ENCODE assay signal across 2 cellular contexts in genomic region chr15:92355307-92355706, GRCh38.
TF ChIP-seq lines count a peak whose summit lies in the region.

No MANE protein-coding gene starts in this region.

TF ChIP-seq in HepG2, 621 proteins besides CTCF, POLR2A, EP300 and RAD21:
- no peak for TF ChIP-seq ZSCAN9 (CRISPR knock-in tag; IDR thresholded peaks at IDR 0.05; ENCODE audit: borderline replicate concordance)
- peak; percentile 49; the same call in 1 of the 2 replicates for TF ChIP-seq RAD51 (IDR thresholded peaks at IDR 0.05; ENCODE audit: borderline replicate concordance)
- TF ChIP-seq ZNF484 (CRISPR knock-in tag; IDR thresholded peaks at IDR 0.05; ENCODE audit: borderline replicate concordance, low read depth) = no peak
- no peak for TF ChIP-seq MIXL1 (CRISPR knock-in tag; IDR thresholded peaks at IDR 0.05)
- TF ChIP-seq, protein P1, sequence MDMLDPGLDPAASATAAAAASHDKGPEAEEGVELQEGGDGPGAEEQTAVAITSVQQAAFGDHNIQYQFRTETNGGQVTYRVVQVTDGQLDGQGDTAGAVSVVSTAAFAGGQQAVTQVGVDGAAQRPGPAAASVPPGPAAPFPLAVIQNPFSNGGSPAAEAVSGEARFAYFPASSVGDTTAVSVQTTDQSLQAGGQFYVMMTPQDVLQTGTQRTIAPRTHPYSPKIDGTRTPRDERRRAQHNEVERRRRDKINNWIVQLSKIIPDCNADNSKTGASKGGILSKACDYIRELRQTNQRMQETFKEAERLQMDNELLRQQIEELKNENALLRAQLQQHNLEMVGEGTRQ (IDR thresholded peaks at IDR 0.05; ENCODE audit: low read depth, low read length) = peak; percentile 58
- TF ChIP-seq, protein P1 (CRISPR knock-in tag; IDR thresholded peaks at IDR 0.05; ENCODE audit: borderline replicate concordance) = no peak
- no peak for TF ChIP-seq MED13 (CRISPR knock-in tag; IDR thresholded peaks at IDR 0.05)

TF ChIP-seq in H1, 55 proteins besides CTCF, POLR2A, EP300 and RAD21:
- TF ChIP-seq HDAC6 (IDR thresholded peaks at IDR 0.05; ENCODE audit: low read depth, low read length) (no peak), ATF3 (IDR thresholded peaks at IDR 0.05; ENCODE audit: insufficient read depth, low read depth, low read length) (no peak), SIN3A (conservative IDR thresholded peaks at IDR 0.05 in 1 of 2, IDR thresholded peaks at IDR 0.05 in 1 of 2; ENCODE audit: low read depth in 1 of 2, low read length in 2 of 2) (no peak)
